In the genomic region with DNA sequence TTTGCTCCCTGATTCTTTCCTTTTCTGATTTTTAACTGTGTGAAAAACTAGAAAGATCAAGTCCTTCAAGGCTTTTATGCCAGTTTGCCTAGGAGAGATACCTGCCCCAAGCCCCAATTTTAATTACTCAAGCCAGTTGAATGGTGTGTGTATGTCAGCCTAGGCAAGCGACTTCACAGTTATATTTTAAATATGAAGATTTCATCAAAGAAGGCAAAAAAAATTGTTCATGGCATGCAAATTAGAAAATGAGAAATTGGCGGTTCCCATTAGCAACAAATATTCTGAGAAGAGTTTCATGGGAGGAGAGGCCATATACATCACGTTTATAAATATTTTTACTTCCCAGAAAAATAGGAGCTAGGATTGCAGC, we compare ENCODE assay signal across 2 cellular contexts.
TF ChIP-seq lines count a peak whose summit lies in the region.

No MANE protein-coding gene starts in this region.

TF ChIP-seq in GM23338, 12 proteins besides CTCF, POLR2A, EP300 and RAD21 (continued from another document):
- TF ChIP-seq CREB1 (CRISPR knock-in tag; IDR thresholded peaks at IDR 0.05; ENCODE audit: low read depth): no peak
- TF ChIP-seq NANOG (IDR thresholded peaks at IDR 0.05; ENCODE audit: borderline replicate concordance): no peak

TF ChIP-seq in K562, 482 proteins besides CTCF, POLR2A, EP300 and RAD21 (continued from another document):
- no peak for TF ChIP-seq ZBTB26 (CRISPR knock-in tag; IDR thresholded peaks at IDR 0.05)
- TF ChIP-seq DPF2 (IDR thresholded peaks at IDR 0.05): no peak
- no peak for TF ChIP-seq NR2F6 (CRISPR knock-in tag; IDR thresholded peaks at IDR 0.05)
- no peak for TF ChIP-seq TAF9B (IDR thresholded peaks at IDR 0.05; ENCODE audit: partially characterized antibody)
- no peak for TF ChIP-seq ZNF3 (CRISPR knock-in tag; IDR thresholded peaks at IDR 0.05)
- TF ChIP-seq, protein P1, sequence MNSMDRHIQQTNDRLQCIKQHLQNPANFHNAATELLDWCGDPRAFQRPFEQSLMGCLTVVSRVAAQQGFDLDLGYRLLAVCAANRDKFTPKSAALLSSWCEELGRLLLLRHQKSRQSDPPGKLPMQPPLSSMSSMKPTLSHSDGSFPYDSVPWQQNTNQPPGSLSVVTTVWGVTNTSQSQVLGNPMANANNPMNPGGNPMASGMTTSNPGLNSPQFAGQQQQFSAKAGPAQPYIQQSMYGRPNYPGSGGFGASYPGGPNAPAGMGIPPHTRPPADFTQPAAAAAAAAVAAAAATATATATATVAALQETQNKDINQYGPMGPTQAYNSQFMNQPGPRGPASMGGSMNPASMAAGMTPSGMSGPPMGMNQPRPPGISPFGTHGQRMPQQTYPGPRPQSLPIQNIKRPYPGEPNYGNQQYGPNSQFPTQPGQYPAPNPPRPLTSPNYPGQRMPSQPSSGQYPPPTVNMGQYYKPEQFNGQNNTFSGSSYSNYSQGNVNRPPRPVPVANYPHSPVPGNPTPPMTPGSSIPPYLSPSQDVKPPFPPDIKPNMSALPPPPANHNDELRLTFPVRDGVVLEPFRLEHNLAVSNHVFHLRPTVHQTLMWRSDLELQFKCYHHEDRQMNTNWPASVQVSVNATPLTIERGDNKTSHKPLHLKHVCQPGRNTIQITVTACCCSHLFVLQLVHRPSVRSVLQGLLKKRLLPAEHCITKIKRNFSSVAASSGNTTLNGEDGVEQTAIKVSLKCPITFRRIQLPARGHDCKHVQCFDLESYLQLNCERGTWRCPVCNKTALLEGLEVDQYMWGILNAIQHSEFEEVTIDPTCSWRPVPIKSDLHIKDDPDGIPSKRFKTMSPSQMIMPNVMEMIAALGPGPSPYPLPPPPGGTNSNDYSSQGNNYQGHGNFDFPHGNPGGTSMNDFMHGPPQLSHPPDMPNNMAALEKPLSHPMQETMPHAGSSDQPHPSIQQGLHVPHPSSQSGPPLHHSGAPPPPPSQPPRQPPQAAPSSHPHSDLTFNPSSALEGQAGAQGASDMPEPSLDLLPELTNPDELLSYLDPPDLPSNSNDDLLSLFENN (IDR thresholded peaks at IDR 0.05; ENCODE audit: low read depth in 2 of 2, low read length in 2 of 2): no peak
- TF ChIP-seq MCM5 (IDR thresholded peaks at IDR 0.05; ENCODE audit: low read depth): no peak
- no peak for TF ChIP-seq ZNF12 (CRISPR knock-in tag; IDR thresholded peaks at IDR 0.05)
- no peak for TF ChIP-seq TRIM28 (IDR thresholded peaks at IDR 0.05)
- TF ChIP-seq ZNF217 (CRISPR knock-in tag; IDR thresholded peaks at IDR 0.05): no peak
- no peak for TF ChIP-seq GABPA (tag; conservative IDR thresholded peaks at IDR 0.05; ENCODE audit: low read depth)
- TF ChIP-seq HMG20B (CRISPR knock-in tag; IDR thresholded peaks at IDR 0.05): no peak
- TF ChIP-seq CREB1 (IDR thresholded peaks at IDR 0.05): no peak
- no peak for TF ChIP-seq CREB1 (CRISPR knock-in tag; IDR thresholded peaks at IDR 0.05)
TF ChIP-seq in K562: peak in this region for 0.
